13 cellular contexts compared by ENCODE assay signal in genomic region chr7:110573862-110574528, GRCh38.
DNase-seq lines count a peak whose midpoint lies in the region; ATAC-seq, FAIRE-seq and TF ChIP-seq lines count a peak whose summit lies in the region.
"Had no signal": no experiment of that assay in that cellular context is flagged by ENCODE, and none has a peak within 500 bp of the region (broad histone marks: within the 10 kb centered on the region; RNA-seq: fewer than 3 reads in every experiment).

No MANE protein-coding gene starts in this region.

- no peak for TF ChIP-seq CTCF in astrocyte of the cerebellum (IDR thresholded peaks at IDR 0.05; ENCODE audit: low read depth, low read length, missing control alignments)

- no peaks in the 10 kb centered on the region for H3K9me3 ChIP-seq in HUES48 (ENCODE audit: control insufficient read depth, insufficient read depth, low read length)

- no peaks in the 10 kb centered on the region for H3K27me3 ChIP-seq in HUES48 (ENCODE audit: control insufficient read depth, insufficient read depth, low read length)

- H3K4me1 ChIP-seq in HUES48 (ENCODE audit: control insufficient read depth, insufficient read depth, low read length), result peaks cover 6% of the 10 kb centered on the region; the same call in 1 of the 2 replicates

- no peak for ATAC-seq in GM18858 (IDR thresholded peaks at IDR 0.05; ENCODE audit: unreplicated experiment)
- ATAC-seq: right cardiac atrium had no signal

- DNase-seq in Caki2 (ENCODE audit: low read depth), result peak; percentile 69
- peak; percentile 53 for DNase-seq in astrocyte of the cerebellum (ENCODE audit: low read depth)
- DNase-seq in activated CD8-positive, alpha-beta memory T cell treated with anti-CD3 and anti-CD28 coated beads, Interleukin-2, amount 50 U/mL, for 48 hours, result no peak
- no peak for DNase-seq in activated CD4-positive, alpha-beta T cell treated with anti-CD3 and anti-CD28 coated beads, Interleukin-2, amount 50 U/mL, for 48 hours
- DNase-seq in erythroblast (lab: John Stamatoyannopoulos, UW), result no peak
- DNase-seq: activated naive CD4-positive, alpha-beta T cell; CD4-positive, CD25-positive, alpha-beta regulatory T cell; MM.1S; NCI-H774; right cardiac atrium had no signal

- TF ChIP-seq POLR2A in erythroblast (IDR thresholded peaks at IDR 0.05; ENCODE audit: low read length), result no peak

- in situ Hi-C loops in Caki2 (cut with HindIII; ENCODE audit: low pct_unique_long_range_greater_than_20kb, low sequenced_read_pairs) (no loop called here), astrocyte of the cerebellum (cut with HindIII; ENCODE audit: low sequenced_read_pairs) (no loop called here)

- peak; percentile 61 for FAIRE-seq in islet of Langerhans (lab: Jason Lieb, UNC)

- H3K36me3 ChIP-seq in HUES48 (ENCODE audit: control insufficient read depth, insufficient read depth, low read length), result no peaks in the 10 kb centered on the region

- H3K9ac ChIP-seq in HUES48 (ENCODE audit: low read depth, low read length), result no peak overlapping the region; the same call in 1 of the 2 replicates

- H3K27ac ChIP-seq in HUES48 (ENCODE audit: low read depth, low read length), result peak overlapping the region; percentile 69

- H3K4me3 ChIP-seq in HUES48 (ENCODE audit: low read depth, low read length), result no peak overlapping the region
- no peak overlapping the region for H3K4me3 ChIP-seq in astrocyte of the cerebellum (ENCODE audit: low read depth, low read length)

Comparison
In these comparisons a context has a peak if more than half of its experiments do, and no peak if none do; other contexts are left out.
1. DNase-seq: peak in Caki2 (single experiment) and astrocyte of the cerebellum (single experiment); none in activated CD8-positive, alpha-beta memory T cell treated with anti-CD3 and anti-CD28 coated beads, Interleukin-2, amount 50 U/mL, for 48 hours (single experiment), activated CD4-positive, alpha-beta T cell treated with anti-CD3 and anti-CD28 coated beads, Interleukin-2, amount 50 U/mL, for 48 hours (0 of 2) and erythroblast (0 of 2).